ENCODE assay signal across 13 cellular contexts in genomic region chr5:3602713-3603502, GRCh38. TPM values are rescaled to one million over a fixed set of nuclear protein-coding genes. Genes with fewer than 3 reads are reported as not detected.
DNase-seq lines count a peak whose midpoint lies in the region; ATAC-seq, FAIRE-seq and TF ChIP-seq lines count a peak whose summit lies in the region.
"Had no signal": no experiment of that assay in that cellular context is flagged by ENCODE, and none has a peak within 500 bp of the region (broad histone marks: within the 10 kb centered on the region; RNA-seq: fewer than 3 reads in every experiment).

No MANE protein-coding gene starts in this region.

- H3K4me3 Mint-ChIP-seq in stimulated activated naive CD8-positive, alpha-beta T cell treated with anti-CD3 and anti-CD28 coated beads, Interleukin-15, amount 100 ng/mL, for 72 hours: no peak overlapping the region
- H3K4me3 Mint-ChIP-seq: activated naive CD8-positive, alpha-beta T cell had no signal

- H3K4me1 Mint-ChIP-seq in stimulated activated naive CD8-positive, alpha-beta T cell treated with anti-CD3 and anti-CD28 coated beads, Interleukin-15, amount 100 ng/mL, for 72 hours: peaks cover 23% of the 10 kb centered on the region

- H3K36me3 ChIP-seq in bronchial epithelial cell (ENCODE audit: control insufficient read depth, insufficient read depth, low read length): no peaks in the 10 kb centered on the region

- no peak overlapping the region for H3K4me3 ChIP-seq in bronchial epithelial cell (ENCODE audit: low read depth, low read length)
- H3K4me3 ChIP-seq: GM12878 had no signal

- H3K27ac Mint-ChIP-seq in stimulated activated naive CD8-positive, alpha-beta T cell treated with anti-CD3 and anti-CD28 coated beads, Interleukin-15, amount 100 ng/mL, for 72 hours: no peak overlapping the region
- H3K27ac Mint-ChIP-seq: activated naive CD8-positive, alpha-beta T cell had no signal

- FAIRE-seq in bronchial epithelial cell (lab: Jason Lieb, UNC): no peak
- FAIRE-seq: GM12878, keratinocyte had no signal

- H3K9me3 Mint-ChIP-seq in stimulated activated naive CD8-positive, alpha-beta T cell treated with anti-CD3 and anti-CD28 coated beads, Interleukin-15, amount 100 ng/mL, for 72 hours: peaks cover 0 to 6% of the 10 kb centered on the region in 2 donors

- ATAC-seq in stimulated activated naive CD8-positive, alpha-beta T cell treated with anti-CD3 and anti-CD28 coated beads, Interleukin-15, amount 100 ng/mL, for 72 hours: peak; percentile 34
- ATAC-seq in GM19324 (IDR thresholded peaks at IDR 0.05; ENCODE audit: low FRiP score, unreplicated experiment): no peak
- ATAC-seq: GM12878 had no signal

- peaks cover 100% of the 10 kb centered on the region for H3K27me3 Mint-ChIP-seq in stimulated activated naive CD8-positive, alpha-beta T cell treated with anti-CD3 and anti-CD28 coated beads, Interleukin-15, amount 100 ng/mL, for 72 hours

- DNase-seq in HK-2 (ENCODE audit: unreplicated experiment) (peak; percentile 7), bronchial epithelial cell (ENCODE audit: low read depth) (no peak), kidney tubule cell (ENCODE audit: low spot score) (peak; percentile 47), NCI-H187 (lab: John Stamatoyannopoulos, UW) (no peak), SHP77 (lab: John Stamatoyannopoulos, UW) (no peak)
- DNase-seq in stimulated activated naive CD8-positive, alpha-beta T cell treated with anti-CD3 and anti-CD28 coated beads, Interleukin-15, amount 100 ng/mL, for 72 hours: peak in 1 of 2 donors; percentile 21
- DNase-seq in activated CD8-positive, alpha-beta memory T cell treated with anti-CD3 and anti-CD28 coated beads for 24 hours: no peak
- DNase-seq: NCI-H1105 had no signal

- TF ChIP-seq CTCF in bronchial epithelial cell (IDR thresholded peaks at IDR 0.05; ENCODE audit: insufficient read depth, low read length, severe bottlenecking): peak; percentile 11

- no peaks in the 10 kb centered on the region for H3K27me3 ChIP-seq in bronchial epithelial cell (ENCODE audit: control insufficient read depth, insufficient read depth, low read length)

RNA-seq across cellular contexts. Expression of gene IRX1, which starts 7.3 kb away (rescaled TPM):
- 5.2 and 15.3 TPM in 2 replicates for total RNA-seq in bronchial epithelial cell
- total RNA-seq: GM12878; T-helper 1 cell treated with Interleukin-12 subunit alpha and Interleukin-12 subunit beta and Interleukin-4 antibody, amounts not matched to agents 30 ng/mL and 1 ng/mL, for 36 hours had no signal

Comparison
In these comparisons a context has a peak if more than half of its experiments do, and no peak if none do; other contexts are left out.
1. DNase-seq: peak in HK-2 (single experiment) and kidney tubule cell (single experiment); none in bronchial epithelial cell (single experiment), activated CD8-positive, alpha-beta memory T cell treated with anti-CD3 and anti-CD28 coated beads for 24 hours (single experiment), NCI-H187 (0 of 2) and SHP77 (0 of 2).